In the genomic region with DNA sequence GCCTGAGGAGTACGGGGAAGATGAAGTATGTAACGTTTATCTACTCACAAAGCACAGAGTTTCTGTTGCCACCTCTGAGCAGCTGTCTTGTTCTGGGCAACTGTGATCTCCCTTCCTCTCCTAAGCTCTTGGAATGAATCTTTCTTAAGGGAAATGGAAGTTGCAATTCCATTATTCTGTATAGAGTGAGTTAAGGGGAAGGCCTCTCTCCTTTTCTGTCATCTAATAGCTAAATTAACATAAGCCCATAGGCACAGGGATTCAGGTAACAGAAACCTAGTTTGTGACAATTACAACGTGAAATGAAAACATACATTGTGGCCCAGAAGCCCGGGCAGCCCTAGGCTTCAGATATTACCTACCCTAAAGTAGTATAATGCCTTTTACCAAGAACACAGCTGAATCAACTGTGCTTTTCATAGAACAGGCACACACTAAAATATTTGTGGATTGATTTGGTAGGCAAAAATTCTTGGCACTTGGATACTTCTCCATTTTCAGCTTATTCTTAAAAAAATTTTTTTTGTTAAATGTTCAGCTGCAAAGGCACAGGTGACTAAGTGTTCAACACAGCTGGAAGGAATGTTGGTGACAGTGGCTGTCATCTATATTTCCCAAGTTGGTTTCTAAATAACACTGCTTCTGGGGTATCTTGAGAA, we compare ENCODE assay signal across 11 cellular contexts. TPM values are rescaled to one million over a fixed set of nuclear protein-coding genes. Genes with fewer than 3 reads are reported as not detected.
DNase-seq lines count a peak whose midpoint lies in the region; ATAC-seq, FAIRE-seq and TF ChIP-seq lines count a peak whose summit lies in the region.
"Had no signal": no experiment of that assay in that cellular context is flagged by ENCODE, and none has a peak within 500 bp of the region (broad histone marks: within the 10 kb centered on the region; RNA-seq: fewer than 3 reads in every experiment).

No MANE protein-coding gene starts in this region.

- TF ChIP-seq CTCF in right lobe of liver (IDR thresholded peaks at IDR 0.05) (no peak), HepG2 (CRISPR knock-in tag; IDR thresholded peaks at IDR 0.05) (no peak), natural killer cell (IDR thresholded peaks at IDR 0.05) (no peak)

- in situ Hi-C loops in HepG2 (cut with HindIII; ENCODE audit: extremely low pct_ligation_motif_present, low pct_unique_long_range_greater_than_20kb) = no loop called here

- no peak overlapping the region for H2AFZ ChIP-seq in HepG2 (ENCODE audit: low read length)

- FAIRE-seq in HepG2 (lab: Jason Lieb, UNC) = no peak
- FAIRE-seq: H1 had no signal

- H3K4me1 ChIP-seq in right lobe of liver (peaks cover 0 to 23% (median 2%) of the 10 kb centered on the region in 4 donors), HepG2 (ENCODE audit: insufficient read depth, low read length) (peaks cover 54% of the 10 kb centered on the region)

- H3K9me3 ChIP-seq in right lobe of liver (no peaks in the 10 kb centered on the region), HepG2 (ENCODE audit: low read length) (no peaks in the 10 kb centered on the region)

- TF ChIP-seq POLR2A in right lobe of liver (IDR thresholded peaks at IDR 0.05) = no peak
- no peak for TF ChIP-seq POLR2A in HepG2 (IDR thresholded peaks at IDR 0.05; ENCODE audit: insufficient read depth in 1 of 2, low read depth in 2 of 2, low read length in 2 of 2)

- peaks cover 4% of the 10 kb centered on the region for H3K79me2 ChIP-seq in HepG2 (ENCODE audit: insufficient read depth, low read length)

- H3K4me3 Mint-ChIP-seq in activated naive CD8-positive, alpha-beta T cell treated with anti-CD3 and anti-CD28 coated beads, Interleukin-2, amount 50 U/mL, for 24 hours = peak overlapping the region; percentile 22
- H3K4me3 Mint-ChIP-seq in natural killer cell = peak overlapping the region; percentile 97

- H3K36me3 ChIP-seq in right lobe of liver (no peaks in the 10 kb centered on the region), HepG2 (replicated peaks in 1 of 2; ENCODE audit: control insufficient read depth in 1 of 2, insufficient read depth in 2 of 2, low read length in 2 of 2) (no peaks in the 10 kb centered on the region)

- H3K4me1 Mint-ChIP-seq in activated naive CD8-positive, alpha-beta T cell treated with anti-CD3 and anti-CD28 coated beads, Interleukin-2, amount 50 U/mL, for 24 hours = peaks cover 87% of the 10 kb centered on the region
- H3K4me1 Mint-ChIP-seq in natural killer cell = peaks cover 89 to 91% of the 10 kb centered on the region in 2 donors

- DNase-seq in right lobe of liver = no peak
- DNase-seq in HepG2 (ENCODE audit: low spot score) = no peak
- DNase-seq in activated naive CD8-positive, alpha-beta T cell treated with anti-CD3 and anti-CD28 coated beads, Interleukin-2, amount 50 U/mL, for 24 hours = no peak
- no peak for DNase-seq in natural killer cell
- no peak for DNase-seq in C1 segment of cervical spinal cord (lab: John Stamatoyannopoulos, UW)
- no peak for DNase-seq in activated CD4-positive, CD25-positive, alpha-beta regulatory T cell treated with anti-CD3 and anti-CD28 coated beads, Interleukin-2, amount 50 U/mL, for 72 hours
- DNase-seq: T-helper 9 cell had no signal

- H3K4me3 ChIP-seq in right lobe of liver = no peak overlapping the region
- H3K4me3 ChIP-seq in HepG2 (replicated peaks in 1 of 3; ENCODE audit: insufficient read depth in 1 of 3, low read depth in 2 of 3, low read length in 3 of 3) = no peak overlapping the region

- no peak overlapping the region for H3K9ac ChIP-seq in HepG2 (ENCODE audit: insufficient read depth, low read depth, low read length)

- H3K9me3 Mint-ChIP-seq in activated naive CD8-positive, alpha-beta T cell treated with anti-CD3 and anti-CD28 coated beads, Interleukin-2, amount 50 U/mL, for 24 hours = no peaks in the 10 kb centered on the region
- H3K9me3 Mint-ChIP-seq in natural killer cell = no peaks in the 10 kb centered on the region

- POLR2A ChIA-PET in HepG2 (lab: Yijun Ruan, JAX) = interaction anchor here (0.9 to 2.1 kb wide), 2 partner anchors 9 to 24 kb away, joined by 4 to 7 read pairs; no protein-coding TSS in a partner anchor

- TF ChIP-seq RAD21 in HepG2 (CRISPR knock-in tag; IDR thresholded peaks at IDR 0.05) = no peak

- TF ChIP-seq EP300 in HepG2 (IDR thresholded peaks at IDR 0.05; ENCODE audit: low read depth in 2 of 2, low read length in 2 of 2) (no peak), HepG2 (CRISPR knock-in tag; IDR thresholded peaks at IDR 0.05; ENCODE audit: borderline replicate concordance) (no peak)

- CTCF ChIA-PET in HepG2 (lab: Yijun Ruan, JAX; ENCODE audit: low intra/inter-chr PET ratio, low total read pairs) = no interaction called here

- no TSS peak for BruUV-seq in HepG2 (replicated peaks; lab: Mats Ljungman, UMichigan)

- H3K27ac Mint-ChIP-seq in activated naive CD8-positive, alpha-beta T cell treated with anti-CD3 and anti-CD28 coated beads, Interleukin-2, amount 50 U/mL, for 24 hours = peak overlapping the region; percentile 82
- H3K27ac Mint-ChIP-seq in natural killer cell = peak overlapping the region; percentile 96 to 98

- no peak overlapping the region for H3K4me2 ChIP-seq in HepG2 (ENCODE audit: low read depth, low read length)

- intact Hi-C loops in right lobe of liver (cut with DNase I) (no loop called here), HepG2 (cut with micrococcal nuclease; ENCODE audit: unreplicated experiment) (no loop called here), natural killer cell (cut with micrococcal nuclease) (no loop called here)

- H3K27me3 ChIP-seq in right lobe of liver (no peaks in the 10 kb centered on the region), HepG2 (ENCODE audit: control insufficient read depth in 1 of 2, insufficient read depth in 2 of 2, low read length in 2 of 2) (no peaks in the 10 kb centered on the region)

- peaks cover 2% of the 10 kb centered on the region for H3K27me3 Mint-ChIP-seq in activated naive CD8-positive, alpha-beta T cell treated with anti-CD3 and anti-CD28 coated beads, Interleukin-2, amount 50 U/mL, for 24 hours
- H3K27me3 Mint-ChIP-seq in natural killer cell (ENCODE audit: low read depth in 2 of 2) = no peaks in the 10 kb centered on the region

- no peaks in the 10 kb centered on the region for H4K20me1 ChIP-seq in HepG2 (ENCODE audit: insufficient read depth, low read length)

- peaks cover 2% of the 10 kb centered on the region for H3K36me3 Mint-ChIP-seq in activated naive CD8-positive, alpha-beta T cell treated with anti-CD3 and anti-CD28 coated beads, Interleukin-2, amount 50 U/mL, for 24 hours (ENCODE audit: low read depth)
- H3K36me3 Mint-ChIP-seq in natural killer cell = no peaks in the 10 kb centered on the region

- no peak for ATAC-seq in right lobe of liver
- ATAC-seq in HepG2 = no peak
- ATAC-seq in activated naive CD8-positive, alpha-beta T cell treated with anti-CD3 and anti-CD28 coated beads, Interleukin-2, amount 50 U/mL, for 24 hours = no peak
- no peak for ATAC-seq in natural killer cell
- no peak for ATAC-seq in HG02973 (IDR thresholded peaks at IDR 0.05; ENCODE audit: unreplicated experiment)
- no peak for ATAC-seq in HG03108 (IDR thresholded peaks at IDR 0.05; ENCODE audit: unreplicated experiment)

- H3K27ac ChIP-seq in right lobe of liver (peak overlapping the region in 2 of 3 donors; percentile 25 to 34), HepG2 (ENCODE audit: extremely low read length, insufficient read depth, low read length) (no peak overlapping the region)
- H3K27ac ChIP-seq: C4-2B had no signal

- 67% methylated on average over 4 of the region's 4 CpGs for WGBS in right lobe of liver (ENCODE audit: insufficient coverage, low coverage, low lambda C conversion rate, missing lambda C conversion rate)
- 48% methylated on average over 4 of the region's 4 CpGs for WGBS in HepG2 (ENCODE audit: low lambda C conversion rate)

RNA-seq across cellular contexts. Expression of a gene that starts 3.8 kb away (rescaled TPM):
- total RNA-seq in right lobe of liver (100 to 1,000 TPM in 1 of 6 experiments, 10 to 100 TPM in 5; 10.8 to 105 (median 32.5) TPM), HepG2 (2016; rRNA removed; fragmentation: Illumina TruSeq; extraction: Trizol) (56.2 and 92.8 TPM in 2 replicates), natural killer cell (100 to 1,000 TPM; 199 to 241 (median 222) TPM)
- total RNA-seq in HepG2 (2016; cell fraction: cytosol; rRNA removed; fragmentation: Illumina TruSeq; extraction: Trizol; ENCODE audit: low read depth) = 16.2 and 22.3 TPM in 2 replicates
- total RNA-seq in HepG2 (2016; cell fraction: insoluble cytoplasmic fraction; rRNA removed; fragmentation: Illumina TruSeq; extraction: Trizol) = 63.2 and 84.9 TPM in 2 replicates
- 12.3 and 13.7 TPM in 2 replicates for total RNA-seq in HepG2 (2016; cell fraction: membrane; rRNA removed; fragmentation: Illumina TruSeq; extraction: Trizol)
- total RNA-seq in HepG2 (2016; cell fraction: nucleus; rRNA removed; fragmentation: Illumina TruSeq; extraction: Trizol) = 30.6 and 42.1 TPM in 2 replicates
- 22.4 and 22.8 TPM in 2 replicates for polyA plus RNA-seq in HepG2 (2011; rRNA removed)
- 7.6 and 12.9 TPM in 2 replicates for polyA plus RNA-seq in HepG2 (2011; cell fraction: cytosol; rRNA removed)
- polyA plus RNA-seq in HepG2 (2011; cell fraction: nucleus; rRNA removed) = 8.4 and 13.8 TPM in 2 replicates
- 50.1 and 77.6 TPM in 2 replicates for polyA plus RNA-seq in HepG2 (2012)
- 2.7 and 4.0 TPM in 2 replicates for polyA plus RNA-seq in HepG2 (2016; cell fraction: cytosol; fragmentation: Illumina TruSeq; extraction: Trizol; ENCODE audit: low read depth)
- 112 and 113 TPM in 2 replicates for polyA plus RNA-seq in HepG2 (2016; cell fraction: insoluble cytoplasmic fraction; fragmentation: Illumina TruSeq; extraction: Trizol; ENCODE audit: low read depth)
- 9.3 and 9.7 TPM in 2 replicates for polyA plus RNA-seq in HepG2 (2016; cell fraction: membrane; fragmentation: Illumina TruSeq; extraction: Trizol; ENCODE audit: low read depth)
- polyA plus RNA-seq in HepG2 (2016; cell fraction: nucleus; fragmentation: Illumina TruSeq; extraction: Trizol; ENCODE audit: insufficient read depth, low read depth) = 58.0 and 60.5 TPM in 2 replicates
- polyA minus RNA-seq in HepG2 (2011; rRNA and poly(A)+ RNA removed; ENCODE audit: low replicate concordance) = 3.8 and 12.7 TPM in 2 replicates
- polyA minus RNA-seq in HepG2 (2011; cell fraction: cytosol; rRNA and poly(A)+ RNA removed) = 19.9 and 36.2 TPM in 2 replicates
- 50.6 and 51.0 TPM in 2 replicates for polyA minus RNA-seq in HepG2 (2011; cell fraction: nucleus; rRNA and poly(A)+ RNA removed)

RNA-seq across cellular contexts. Expression of a gene that starts 51.0 kb away (rescaled TPM):
- total RNA-seq in right lobe of liver (10 to 100 TPM in 5 of 6 experiments, 1 to 10 TPM in 1; 9.4 to 15.7 (median 11.5) TPM), HepG2 (2016; rRNA removed; fragmentation: Illumina TruSeq; extraction: Trizol) (24.1 and 28.9 TPM in 2 replicates), natural killer cell (10 to 100 TPM; 27.2 to 58.6 (median 27.7) TPM)
- total RNA-seq in HepG2 (2016; cell fraction: cytosol; rRNA removed; fragmentation: Illumina TruSeq; extraction: Trizol; ENCODE audit: low read depth) = 17.3 and 20.0 TPM in 2 replicates
- total RNA-seq in HepG2 (2016; cell fraction: insoluble cytoplasmic fraction; rRNA removed; fragmentation: Illumina TruSeq; extraction: Trizol) = 19.7 and 29.5 TPM in 2 replicates
- 32.7 and 33.9 TPM in 2 replicates for total RNA-seq in HepG2 (2016; cell fraction: membrane; rRNA removed; fragmentation: Illumina TruSeq; extraction: Trizol)
- total RNA-seq in HepG2 (2016; cell fraction: nucleus; rRNA removed; fragmentation: Illumina TruSeq; extraction: Trizol) = 16.5 and 17.2 TPM in 2 replicates
- polyA plus RNA-seq in HepG2 (2011; rRNA removed) = 12.2 and 18.3 TPM in 2 replicates
- polyA plus RNA-seq in HepG2 (2011; cell fraction: cytosol; rRNA removed) = 5.5 and 7.5 TPM in 2 replicates
- 12.1 and 13.9 TPM in 2 replicates for polyA plus RNA-seq in HepG2 (2011; cell fraction: nucleus; rRNA removed)
- polyA plus RNA-seq in HepG2 (2012) = 19.6 and 27.5 TPM in 2 replicates
- polyA plus RNA-seq in HepG2 (2016; cell fraction: cytosol; fragmentation: Illumina TruSeq; extraction: Trizol; ENCODE audit: low read depth) = 21.3 and 22.3 TPM in 2 replicates
- polyA plus RNA-seq in HepG2 (2016; cell fraction: insoluble cytoplasmic fraction; fragmentation: Illumina TruSeq; extraction: Trizol; ENCODE audit: low read depth) = 30.5 and 34.8 TPM in 2 replicates
- 27.9 and 29.7 TPM in 2 replicates for polyA plus RNA-seq in HepG2 (2016; cell fraction: membrane; fragmentation: Illumina TruSeq; extraction: Trizol; ENCODE audit: low read depth)
- polyA plus RNA-seq in HepG2 (2016; cell fraction: nucleus; fragmentation: Illumina TruSeq; extraction: Trizol; ENCODE audit: insufficient read depth, low read depth) = 21.6 and 32.5 TPM in 2 replicates
- 3.9 and 7.4 TPM in 2 replicates for polyA minus RNA-seq in HepG2 (2011; rRNA and poly(A)+ RNA removed; ENCODE audit: low replicate concordance)
- polyA minus RNA-seq in HepG2 (2011; cell fraction: cytosol; rRNA and poly(A)+ RNA removed) = 6.7 and 7.0 TPM in 2 replicates
- 30.1 and 40.0 TPM in 2 replicates for polyA minus RNA-seq in HepG2 (2011; cell fraction: nucleus; rRNA and poly(A)+ RNA removed)

RNA-seq across cellular contexts. Expression of a gene that starts 51.5 kb away (rescaled TPM):
- total RNA-seq in right lobe of liver (10 to 100 TPM; 16.0 to 28.6 (median 22.2) TPM), HepG2 (2016; rRNA removed; fragmentation: Illumina TruSeq; extraction: Trizol) (25.5 and 44.4 TPM in 2 replicates), natural killer cell (10 to 100 TPM; 81.8 to 87.6 (median 85.7) TPM)
- total RNA-seq in HepG2 (2016; cell fraction: cytosol; rRNA removed; fragmentation: Illumina TruSeq; extraction: Trizol; ENCODE audit: low read depth) = 33.4 and 34.4 TPM in 2 replicates
- total RNA-seq in HepG2 (2016; cell fraction: insoluble cytoplasmic fraction; rRNA removed; fragmentation: Illumina TruSeq; extraction: Trizol) = 24.6 and 39.6 TPM in 2 replicates
- 39.5 and 52.4 TPM in 2 replicates for total RNA-seq in HepG2 (2016; cell fraction: membrane; rRNA removed; fragmentation: Illumina TruSeq; extraction: Trizol)
- 23.1 and 27.2 TPM in 2 replicates for total RNA-seq in HepG2 (2016; cell fraction: nucleus; rRNA removed; fragmentation: Illumina TruSeq; extraction: Trizol)
- polyA plus RNA-seq in HepG2 (2011; rRNA removed) = 8.0 and 8.6 TPM in 2 replicates
- 3.7 and 6.8 TPM in 2 replicates for polyA plus RNA-seq in HepG2 (2011; cell fraction: cytosol; rRNA removed)
- 2.9 and 3.6 TPM in 2 replicates for polyA plus RNA-seq in HepG2 (2011; cell fraction: nucleus; rRNA removed)
- 11.5 and 12.7 TPM in 2 replicates for polyA plus RNA-seq in HepG2 (2012)
- 2.5 and 2.6 TPM in 2 replicates for polyA plus RNA-seq in HepG2 (2016; cell fraction: cytosol; fragmentation: Illumina TruSeq; extraction: Trizol; ENCODE audit: low read depth)
- polyA plus RNA-seq in HepG2 (2016; cell fraction: insoluble cytoplasmic fraction; fragmentation: Illumina TruSeq; extraction: Trizol; ENCODE audit: low read depth) = 27.0 and 31.6 TPM in 2 replicates
- polyA plus RNA-seq in HepG2 (2016; cell fraction: membrane; fragmentation: Illumina TruSeq; extraction: Trizol; ENCODE audit: low read depth) = 10.5 and 11.0 TPM in 2 replicates
- polyA plus RNA-seq in HepG2 (2016; cell fraction: nucleus; fragmentation: Illumina TruSeq; extraction: Trizol; ENCODE audit: insufficient read depth, low read depth) = 13.1 and 13.4 TPM in 2 replicates
- 8.5 and 16.0 TPM in 2 replicates for polyA minus RNA-seq in HepG2 (2011; rRNA and poly(A)+ RNA removed; ENCODE audit: low replicate concordance)
- polyA minus RNA-seq in HepG2 (2011; cell fraction: cytosol; rRNA and poly(A)+ RNA removed) = 17.3 and 24.5 TPM in 2 replicates
- 56.1 and 58.2 TPM in 2 replicates for polyA minus RNA-seq in HepG2 (2011; cell fraction: nucleus; rRNA and poly(A)+ RNA removed)
